35 cellular contexts compared by ENCODE assay signal in the genomic region with DNA sequence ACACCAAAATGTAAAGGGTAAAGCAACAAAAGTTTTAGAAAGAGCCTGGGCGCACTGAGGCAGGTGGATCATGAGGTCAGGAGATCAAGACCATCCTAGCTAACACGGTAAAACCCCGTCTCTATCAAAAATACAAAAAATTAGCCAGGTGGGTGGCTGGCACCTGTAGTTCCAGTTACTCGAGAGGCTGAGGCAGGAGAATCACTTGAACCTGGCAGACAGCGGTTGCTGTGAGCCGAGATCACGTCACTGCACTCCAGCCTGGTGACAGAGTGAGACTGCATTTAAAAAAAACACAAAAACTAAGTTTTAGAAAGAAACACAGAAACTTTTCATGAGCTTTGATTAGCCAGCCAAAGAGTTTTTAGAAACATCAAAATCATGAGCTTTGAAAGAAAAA.
"Had no signal": no experiment of that assay in that cellular context is flagged by ENCODE, and none has a peak within 500 bp of the region (broad histone marks: within the 10 kb centered on the region; RNA-seq: fewer than 3 reads in every experiment).

No MANE protein-coding gene starts in this region.

- H3K9ac ChIP-seq: KMS-11 had no signal

- H3K4me2 ChIP-seq: KMS-11 had no signal

- H3K27me3 ChIP-seq: MG63 had no signal

- H3K4me3 ChIP-seq: MG63 had no signal

- H3K27ac ChIP-seq: KMS-11 had no signal

- DNase-seq: Karpas-422, Kasumi-1, KG1, MG63, MM.1S, MV-4-11, NCI-H1048, NCI-H1092, NCI-H1092 treated with DMSO at 0.1 percent for 48 hours, NCI-H1105, NCI-H1105 treated with DMSO at 0.1 percent for 48 hours, NCI-H1417, NCI-H1417 treated with DMSO at 0.1 percent for 48 hours, NCI-H1436, NCI-H1436 treated with DMSO at 0.1 percent for 48 hours, NCI-H146, NCI-H1694, NCI-H1694 treated with DMSO at 0.1 percent for 48 hours, NCI-H187, NCI-H187 treated with DMSO at 0.1 percent for 48 hours, NCI-H1930, NCI-H2029, NCI-H2029 treated with DMSO at 0.1 percent for 48 hours, NCI-H2081, NCI-H2081 treated with DMSO at 0.1 percent for 48 hours, NCI-H2107, NCI-H2171, NCI-H2171 treated with DMSO at 0.1 percent for 48 hours, NCI-H2227 treated with DMSO at 0.1 percent for 48 hours, NCI-H226, NCI-H345, NCI-H446, NCI-H446 treated with DMSO at 0.1 percent for 48 hours, NCI-H510A had no signal
